8 cellular contexts compared by ENCODE assay signal in the genomic region with DNA sequence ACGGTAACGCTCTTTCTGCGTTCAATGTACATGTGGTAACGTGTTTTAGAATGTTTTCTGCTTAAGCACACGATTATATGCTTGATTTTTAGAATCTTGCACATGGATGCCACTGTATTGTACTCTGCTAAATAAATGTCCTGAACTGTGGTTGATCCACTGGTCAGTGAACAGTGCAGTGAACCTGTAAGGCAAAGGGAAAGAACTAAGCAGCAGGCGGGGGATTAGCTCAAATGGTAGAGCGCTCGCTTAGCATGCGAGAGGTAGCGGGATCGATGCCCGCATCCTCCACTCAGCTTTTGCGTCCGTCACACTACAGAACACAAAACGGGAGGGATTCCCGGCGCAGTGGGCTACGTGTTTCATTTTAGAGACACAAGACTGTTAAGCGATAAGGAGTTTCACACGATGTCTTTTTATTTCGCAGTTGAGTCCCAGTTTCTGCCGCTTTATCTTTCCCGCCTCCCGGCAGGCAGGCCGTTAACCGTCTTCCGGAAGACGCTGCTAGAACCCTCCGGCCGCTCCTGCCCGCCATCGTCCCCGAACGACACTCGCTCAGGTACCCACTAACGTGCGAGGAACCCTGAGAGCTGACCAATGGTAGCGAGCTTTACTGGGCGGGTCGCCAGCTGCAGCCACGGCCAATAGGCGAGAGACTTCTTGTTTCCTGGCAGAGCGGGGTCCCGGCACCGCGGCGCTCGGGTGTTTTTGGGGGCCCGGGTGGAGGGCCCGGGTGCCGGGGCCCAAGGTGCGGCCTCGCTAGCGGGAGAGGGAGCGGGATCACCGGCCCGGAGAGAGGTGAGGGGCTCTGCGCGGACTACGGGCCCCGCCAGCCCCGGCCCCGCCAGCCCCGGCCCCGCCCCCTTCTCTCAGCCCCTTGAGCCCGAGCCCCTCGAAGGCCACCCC.
DNase-seq lines count a peak whose midpoint lies in the region; ATAC-seq, FAIRE-seq and TF ChIP-seq lines count a peak whose summit lies in the region.

Gene AGBL5, plus strand, starts transcription at position 673 of the 906 bp plus-strand sequence. CDS start 1,291 bp downstream, outside the sequence.

- peak; percentile 84 to 85 for DNase-seq in AML-193 (lab: John Stamatoyannopoulos, UW)
- peak; percentile 88 for DNase-seq in NCI-H446 treated with DMSO at 0.1 percent for 48 hours (lab: John Stamatoyannopoulos, UW)
- peak; percentile 90 for DNase-seq in activated CD4-positive, CD25-positive, alpha-beta regulatory T cell treated with anti-CD3 and anti-CD28 coated beads, Interleukin-2, amount 50 U/mL, for 16 hours (ENCODE audit: low read depth, low spot score)
- DNase-seq in central memory CD4-positive, alpha-beta T cell = peak; percentile 95
- DNase-seq in stimulated activated CD4-positive, alpha-beta T cell treated with anti-CD3 and anti-CD28 coated beads, Interleukin-12 subunit alpha, Interleukin-12 subunit beta, amount 100 ng/mL, for 24 hours (ENCODE audit: low read depth in 2 of 2) = peak; percentile 92

- peak; percentile 54 for ATAC-seq in HG03378 (IDR thresholded peaks at IDR 0.05; ENCODE audit: unreplicated experiment)

- TF ChIP-seq POLR2A in GM19099 (IDR thresholded peaks at IDR 0.05; ENCODE audit: extremely low read depth, insufficient read length, low read depth) = peak; percentile 81

- peak; percentile 55 for FAIRE-seq in islet of Langerhans (lab: Jason Lieb, UNC)

Comparison
In these comparisons a context has a peak if more than half of its experiments do, and no peak if none do; other contexts are left out.
1. Peak in every context shown above with its lines: DNase-seq and ATAC-seq.